In genomic region chr2:127045792-127046501, GRCh38 we compare ENCODE assay signal across 17 cellular contexts.
DNase-seq lines count a peak whose midpoint lies in the region; ATAC-seq, FAIRE-seq and TF ChIP-seq lines count a peak whose summit lies in the region.
"Had no signal": no experiment of that assay in that cellular context is flagged by ENCODE, and none has a peak within 500 bp of the region (broad histone marks: within the 10 kb centered on the region; RNA-seq: fewer than 3 reads in every experiment).

No MANE protein-coding gene starts in this region.

- TF ChIP-seq CTCF in H1 (IDR thresholded peaks at IDR 0.05; ENCODE audit: control extremely low read depth in 1 of 3, insufficient read depth in 1 of 3, low read depth in 1 of 3, low read length in 3 of 3), result no peak
- no peak for TF ChIP-seq CTCF in osteoblast (IDR thresholded peaks at IDR 0.05; ENCODE audit: extremely low read depth, low read depth, low read length)
- TF ChIP-seq CTCF in tibial nerve (IDR thresholded peaks at IDR 0.05), result no peak

- H2BK20ac ChIP-seq in H1 (ENCODE audit: low read length), result no peak overlapping the region

- no peak overlapping the region for H3K4me3 ChIP-seq in ACC112 (ENCODE audit: low read depth, low read length)
- no peak overlapping the region for H3K4me3 ChIP-seq in H7 (ENCODE audit: insufficient read depth, low read depth, low read length)
- H3K4me3 ChIP-seq in H1 (ENCODE audit: extremely low read depth in 1 of 4, insufficient read depth in 2 of 4, low read depth in 3 of 4, low read length in 4 of 4), result no peak overlapping the region
- no peak overlapping the region for H3K4me3 ChIP-seq in osteoblast (ENCODE audit: insufficient read depth, low read length)
- H3K4me3 ChIP-seq in tibial nerve, result no peak overlapping the region
- H3K4me3 ChIP-seq: heart right ventricle, SJSA1, smooth muscle cell had no signal

- peak; percentile 51 for DNase-seq in H7
- DNase-seq in H1 (ENCODE audit: low read depth in 1 of 2, low spot score in 2 of 2), result peak in 1 of 2 experiments; percentile 44
- DNase-seq in osteoblast (ENCODE audit: insufficient read length, low spot score, missing footprints), result peak; percentile 88
- DNase-seq in stimulated activated CD4-positive, alpha-beta T cell treated with anti-CD3 and anti-CD28 coated beads, Interleukin-4, amount 100 ng/mL, for 4 hours, result no peak
- no peak for DNase-seq in AML-193 (lab: John Stamatoyannopoulos, UW)
- DNase-seq in tibial nerve (ENCODE audit: low spot score in 2 of 2), result no peak
- DNase-seq: activated naive CD4-positive, alpha-beta T cell treated with Interleukin-2 at 50 U/mL for 16 hours; heart right ventricle; KG1; naive B cell; NCI-H1105 treated with DMSO at 0.1 percent for 48 hours; NCI-H226 had no signal

- H4K91ac ChIP-seq in H1 (replicated peaks; ENCODE audit: insufficient read length, low read length), result no peak overlapping the region

- H2AK5ac ChIP-seq in H1 (ENCODE audit: low read depth, low read length), result no peak overlapping the region

- no peak for TF ChIP-seq POLR2A in H1 (IDR thresholded peaks at IDR 0.05; ENCODE audit: control extremely low read depth in 1 of 2, low read depth in 2 of 2, low read length in 2 of 2)
- TF ChIP-seq POLR2A in tibial nerve (IDR thresholded peaks at IDR 0.05), result no peak

- H2AFZ ChIP-seq in ACC112 (ENCODE audit: low read length, unreplicated experiment) (peak overlapping the region; percentile 25), H1 (ENCODE audit: low read length) (no peak overlapping the region), osteoblast (ENCODE audit: low read length) (no peak overlapping the region)

- no peaks in the 10 kb centered on the region; the same call in 1 of the 2 replicates for H3K79me1 ChIP-seq in H1 (ENCODE audit: low read depth, low read length)

- H3K9me3 ChIP-seq in H1 (ENCODE audit: insufficient read depth in 2 of 2, low read depth in 1 of 2, low read length in 1 of 2), result peaks cover 0 to 3% of the 10 kb centered on the region in 2 experiments; a peak in 3 of 4 replicates
- no peaks in the 10 kb centered on the region for H3K9me3 ChIP-seq in osteoblast (ENCODE audit: low read depth, low read length)
- no peaks in the 10 kb centered on the region for H3K9me3 ChIP-seq in tibial nerve
- H3K9me3 ChIP-seq: heart right ventricle, SJSA1 had no signal

- H3K79me2 ChIP-seq in ACC112 (ENCODE audit: control insufficient read depth, insufficient read depth, low read length, unreplicated experiment), result no peaks in the 10 kb centered on the region
- no peaks in the 10 kb centered on the region for H3K79me2 ChIP-seq in H1 (ENCODE audit: control insufficient read depth in 1 of 2, insufficient read depth in 2 of 2, low read length in 2 of 2)
- H3K79me2 ChIP-seq in osteoblast (ENCODE audit: insufficient read depth, low read length), result no peaks in the 10 kb centered on the region

- H3K27me3 ChIP-seq in ACC112 (ENCODE audit: insufficient read depth, low read length) (no peaks in the 10 kb centered on the region), H7 (ENCODE audit: control insufficient read depth, insufficient read depth, low read length) (no peaks in the 10 kb centered on the region), H1 (replicated peaks in 1 of 4; ENCODE audit: control insufficient read depth in 3 of 4, extremely low read depth in 1 of 4, insufficient read depth in 3 of 4, low read length in 3 of 4) (no peaks in the 10 kb centered on the region), osteoblast (ENCODE audit: insufficient read depth, low read length) (no peaks in the 10 kb centered on the region), tibial nerve (no peaks in the 10 kb centered on the region)
- H3K27me3 ChIP-seq: heart right ventricle, SJSA1 had no signal

- POLR2A ChIA-PET in H1 (lab: Charles Lee; ENCODE audit: partially characterized antibody), result no interaction called here

- no peak overlapping the region for H2BK12ac ChIP-seq in H1 (ENCODE audit: low read depth, low read length)

- H3K9ac ChIP-seq in H1 (replicated peaks in 1 of 4; ENCODE audit: extremely low read depth in 1 of 4, low read depth in 3 of 4, low read length in 3 of 4), result no peak overlapping the region

- H4K5ac ChIP-seq in H1 (ENCODE audit: insufficient read length, low read depth, low read length), result no peak overlapping the region

- H3K27ac ChIP-seq in ACC112 (ENCODE audit: low read depth, low read length) (no peak overlapping the region), H1 (ENCODE audit: low read depth, low read length) (no peak overlapping the region), osteoblast (ENCODE audit: low read depth, low read length) (no peak overlapping the region), tibial nerve (no peak overlapping the region)
- H3K27ac ChIP-seq: epithelial cell of prostate, heart right ventricle, SJSA1 had no signal

- no peak overlapping the region for H3K14ac ChIP-seq in H1 (ENCODE audit: insufficient read length)

- TF ChIP-seq RAD21 in H1 (IDR thresholded peaks at IDR 0.05 in 1 of 2, conservative IDR thresholded peaks at IDR 0.05 in 1 of 2; ENCODE audit: low read depth in 2 of 2, low read length in 2 of 2), result no peak

- TF ChIP-seq EP300 in H1 (IDR thresholded peaks at IDR 0.05; ENCODE audit: borderline replicate concordance in 1 of 2, low read depth in 2 of 2, low read length in 2 of 2) (no peak), tibial nerve (IDR thresholded peaks at IDR 0.05) (no peak)

- peak overlapping the region; percentile 14; the same call in 1 of the 2 replicates for H4K8ac ChIP-seq in H1 (ENCODE audit: extremely low read depth, insufficient read depth, low read length)

- H3K18ac ChIP-seq in H1 (ENCODE audit: extremely low read depth, low read length), result no peak overlapping the region

- H3K4me2 ChIP-seq in H1 (ENCODE audit: insufficient read depth in 1 of 2, low read depth in 2 of 2, low read length in 2 of 2) (no peak overlapping the region), osteoblast (ENCODE audit: insufficient read depth, low read length) (no peak overlapping the region)
- H3K4me2 ChIP-seq: smooth muscle cell had no signal

- H3K23me2 ChIP-seq in H1 (ENCODE audit: low read depth, low read length), result peaks cover 10% of the 10 kb centered on the region

- H3K36me3 ChIP-seq in ACC112 (ENCODE audit: insufficient read depth, low read length) (no peaks in the 10 kb centered on the region), H7 (replicated peaks; ENCODE audit: control insufficient read depth, insufficient read depth, low read length) (no peaks in the 10 kb centered on the region), H1 (ENCODE audit: control insufficient read depth in 2 of 4, insufficient read depth in 4 of 4, low read length in 3 of 4) (no peaks in the 10 kb centered on the region; a peak in 1 of 8 replicates), osteoblast (ENCODE audit: insufficient read depth, low read length) (no peaks in the 10 kb centered on the region), tibial nerve (peaks cover 0 to 42% (median 0%) of the 10 kb centered on the region in 3 donors)

- 84% methylated on average over 18 of the region's 20 CpGs; no CpG with 5 or more reads in 1 of the 2 experiments for WGBS in H1 (ENCODE audit: extremely low coverage in 1 of 2, insufficient coverage in 1 of 2, insufficient read length in 1 of 2, insufficient replicate concordance in 2 of 2, low coverage in 1 of 2, low lambda C conversion rate in 2 of 2, missing lambda C conversion rate in 1 of 2), 2 experiments
- WGBS in tibial nerve, 2 donors, result 58 to 61% methylated on average over 18 to 20 of the region's 20 CpGs

- no peak for ATAC-seq in HG02571 (IDR thresholded peaks at IDR 0.05; ENCODE audit: unreplicated experiment)

- H2BK5ac ChIP-seq in H1 (ENCODE audit: low read depth, low read length), result no peak overlapping the region

- H3K23ac ChIP-seq in H1 (ENCODE audit: insufficient read length), result no peak overlapping the region

- H3K4me1 ChIP-seq in ACC112 (ENCODE audit: control insufficient read depth, insufficient read depth, low read length, unreplicated experiment), result peaks cover 5% of the 10 kb centered on the region
- H3K4me1 ChIP-seq in H1 (replicated peaks in 1 of 4; ENCODE audit: control insufficient read depth in 3 of 4, insufficient read depth in 4 of 4, low read length in 3 of 4), result peaks cover 0 to 6% (median 3%) of the 10 kb centered on the region in 4 experiments; a peak in 4 of 7 replicates
- no peaks in the 10 kb centered on the region for H3K4me1 ChIP-seq in osteoblast (ENCODE audit: insufficient read depth, low read length)
- H3K4me1 ChIP-seq in tibial nerve, result peaks cover 0 to 24% (median 6%) of the 10 kb centered on the region in 4 donors
- H3K4me1 ChIP-seq: SJSA1 had no signal

- no peak overlapping the region for H2BK120ac ChIP-seq in H1 (replicated peaks; ENCODE audit: low read depth, low read length)

- no peak overlapping the region for H2BK15ac ChIP-seq in H1 (ENCODE audit: low read length)

- no peak overlapping the region for H3K4ac ChIP-seq in H1 (replicated peaks; ENCODE audit: insufficient read length, low read depth, low read length)

- no peak for FAIRE-seq in H1 (lab: Jason Lieb, UNC)

- H3K56ac ChIP-seq in H1 (replicated peaks; ENCODE audit: insufficient read length, low read depth, low read length), result no peak overlapping the region

- peaks cover 0 to 12% of the 10 kb centered on the region in 2 experiments for H4K20me1 ChIP-seq in H1 (replicated peaks in 1 of 2; ENCODE audit: control insufficient read depth in 1 of 2, insufficient read depth in 2 of 2, low read length in 2 of 2)
- no peaks in the 10 kb centered on the region for H4K20me1 ChIP-seq in osteoblast (ENCODE audit: insufficient read depth, low read length)

- CTCF ChIA-PET in H1 (lab: Charles Lee; ENCODE audit: partially characterized antibody), result interaction anchor here (0.6 to 1.6 kb wide), 7 partner anchors 14 to 130 kb away, joined by 3 to 4 read pairs (median 3); no protein-coding TSS in a partner anchor

TF ChIP-seq in H1, 55 proteins besides CTCF, POLR2A, EP300 and RAD21:
- 0 out of 2 replicates have a peak, but pooled peaks have one; percentile 41 for TF ChIP-seq POLR2AphosphoS5 (IDR thresholded peaks at IDR 0.05; ENCODE audit: low read depth, low read length)
- TF ChIP-seq KDM5A (IDR thresholded peaks at IDR 0.05; ENCODE audit: low read length), result no peak

Comparison
In these comparisons a context has a peak if more than half of its experiments do, and no peak if none do; other contexts are left out.
1. DNase-seq: peak in H7 (single experiment) and osteoblast (single experiment); none in stimulated activated CD4-positive, alpha-beta T cell treated with anti-CD3 and anti-CD28 coated beads, Interleukin-4, amount 100 ng/mL, for 4 hours (0 of 2), AML-193 (0 of 2) and tibial nerve (0 of 2).